ENCODE assay signal across 13 cellular contexts in genomic region chr6:337782-338464, GRCh38. TPM values are rescaled to one million over a fixed set of nuclear protein-coding genes. Genes with fewer than 3 reads are reported as not detected.
A peak's percentile ranks its signal among the peaks of the same experiment; 100 is the strongest.
DNase-seq lines count a peak whose midpoint lies in the region; ATAC-seq and TF ChIP-seq lines count a peak whose summit lies in the region.
"Had no signal": no experiment of that assay in that cellular context is flagged by ENCODE, and none has a peak within 500 bp of the region (broad histone marks: within the 10 kb centered on the region; RNA-seq: fewer than 3 reads in every experiment).

No MANE protein-coding gene starts in this region.

- TF ChIP-seq CTCF in spleen (IDR thresholded peaks at IDR 0.05 in 8 of 11, conservative IDR thresholded peaks at IDR 0.05 in 3 of 11) (no peak), mesothelial cell of epicardium (IDR thresholded peaks at IDR 0.05; ENCODE audit: unreplicated experiment) (no peak)

- H3K9me3 Mint-ChIP-seq in activated CD4-positive, alpha-beta T cell treated with anti-CD3 and anti-CD28 coated beads for 36 hours (ENCODE audit: low read depth), result no peaks in the 10 kb centered on the region
- no peaks in the 10 kb centered on the region for H3K9me3 Mint-ChIP-seq in IgD-negative memory B cell
- no peaks in the 10 kb centered on the region for H3K9me3 Mint-ChIP-seq in activated naive CD8-positive, alpha-beta T cell treated with anti-CD3 and anti-CD28 coated beads, Interleukin-2, amount 10 ng/mL, durations not matched to agents 7 days and 5 days
- peaks cover 9% of the 10 kb centered on the region for H3K9me3 Mint-ChIP-seq in mesothelial cell of epicardium

- peak overlapping the region in 1 of 8 donors; percentile 42 for H3K4me3 ChIP-seq in spleen
- H3K4me3 ChIP-seq: tibial nerve had no signal

- H3K4me1 Mint-ChIP-seq in activated CD4-positive, alpha-beta T cell treated with anti-CD3 and anti-CD28 coated beads for 36 hours, result peaks cover 53% of the 10 kb centered on the region
- peaks cover 63 to 74% (median 64%) of the 10 kb centered on the region in 3 donors for H3K4me1 Mint-ChIP-seq in IgD-negative memory B cell
- H3K4me1 Mint-ChIP-seq in activated naive CD8-positive, alpha-beta T cell treated with anti-CD3 and anti-CD28 coated beads, Interleukin-2, amount 10 ng/mL, durations not matched to agents 7 days and 5 days, result peaks cover 63% of the 10 kb centered on the region
- H3K4me1 Mint-ChIP-seq in mesothelial cell of epicardium, result peaks cover 7% of the 10 kb centered on the region

- H3K4me1 ChIP-seq in spleen, result peaks cover 47 to 97% (median 84%) of the 10 kb centered on the region in 6 donors

- peak overlapping the region in 7 of 8 donors; percentile 36 to 84 (median 72) for H3K27ac ChIP-seq in spleen
- H3K27ac ChIP-seq: RWPE1 had no signal

- H3K36me3 ChIP-seq in spleen, result no peaks in the 10 kb centered on the region
- H3K36me3 ChIP-seq: tibial nerve had no signal

- H3K27me3 ChIP-seq in spleen (replicated peaks in 1 of 7), result no peaks in the 10 kb centered on the region
- H3K27me3 ChIP-seq: tibial nerve had no signal

- DNase-seq in activated CD4-positive, alpha-beta T cell treated with anti-CD3 and anti-CD28 coated beads for 36 hours, result peak; percentile 61
- no peak for DNase-seq in activated CD4-positive, alpha-beta T cell treated with anti-CD3 and anti-CD28 coated beads, Interleukin-2, amount 50 U/mL, for 48 hours
- peak; percentile 49 for DNase-seq in activated naive CD8-positive, alpha-beta T cell treated with anti-CD3 and anti-CD28 coated beads, Interleukin-2, amount 10 ng/mL, durations not matched to agents 7 days and 5 days
- peak; percentile 84 for DNase-seq in spleen
- DNase-seq in mesothelial cell of epicardium (ENCODE audit: low spot score in 2 of 2, unreplicated experiment in 2 of 2), result no peak
- DNase-seq: activated effector memory CD4-positive, alpha-beta T cell treated with Interleukin-2 at 50 U/mL for 16 hours; NCI-H1092; NCI-H446 had no signal

- no peaks in the 10 kb centered on the region for H3K9me3 ChIP-seq in spleen
- H3K9me3 ChIP-seq: tibial nerve had no signal

- H3K27me3 Mint-ChIP-seq in activated CD4-positive, alpha-beta T cell treated with anti-CD3 and anti-CD28 coated beads for 36 hours, result no peaks in the 10 kb centered on the region
- H3K27me3 Mint-ChIP-seq in IgD-negative memory B cell, result no peaks in the 10 kb centered on the region
- H3K27me3 Mint-ChIP-seq in activated naive CD8-positive, alpha-beta T cell treated with anti-CD3 and anti-CD28 coated beads, Interleukin-2, amount 10 ng/mL, durations not matched to agents 7 days and 5 days, result no peaks in the 10 kb centered on the region
- H3K27me3 Mint-ChIP-seq in mesothelial cell of epicardium (ENCODE audit: low read depth), result no peaks in the 10 kb centered on the region

- WGBS in spleen, 5 donors, result 52 to 63% (median 53%) methylated on average over 11 of the region's 11 CpGs

- intact Hi-C loops in activated CD4-positive, alpha-beta T cell treated with anti-CD3 and anti-CD28 coated beads for 36 hours (cut with DNase I, micrococcal nuclease), result loop anchor here in 1 of 2 experiments (2.0 to 5.0 kb wide), 3 partner anchors 46 to 149 kb away; partner anchors contain the start of gene DUSP22
- intact Hi-C loops in spleen (cut with DNase I; ENCODE audit: low total_unique reads), result no loop called here

- peaks cover 9% of the 10 kb centered on the region for H3K36me3 Mint-ChIP-seq in activated CD4-positive, alpha-beta T cell treated with anti-CD3 and anti-CD28 coated beads for 36 hours (ENCODE audit: low read depth)
- peaks cover 1% of the 10 kb centered on the region for H3K36me3 Mint-ChIP-seq in IgD-negative memory B cell
- H3K36me3 Mint-ChIP-seq in activated naive CD8-positive, alpha-beta T cell treated with anti-CD3 and anti-CD28 coated beads, Interleukin-2, amount 10 ng/mL, durations not matched to agents 7 days and 5 days, result peaks cover 6% of the 10 kb centered on the region
- peaks cover 7% of the 10 kb centered on the region for H3K36me3 Mint-ChIP-seq in mesothelial cell of epicardium

- POLR2A ChIA-PET in activated CD4-positive, alpha-beta T cell treated with anti-CD3 and anti-CD28 coated beads for 36 hours (lab: Charles Lee), result no interaction called here
- POLR2A ChIA-PET in activated naive CD8-positive, alpha-beta T cell treated with anti-CD3 and anti-CD28 coated beads, Interleukin-2, amount 10 ng/mL, durations not matched to agents 7 days and 5 days (lab: Charles Lee), result interaction anchor here (0.6 to 7.8 kb wide), 18 partner anchors 9 to 116 kb away, joined by 3 to 94 read pairs (median 3); partner anchors contain the start of genes DUSP22 and IRF4

- peak; percentile 69 for ATAC-seq in activated CD4-positive, alpha-beta T cell treated with anti-CD3 and anti-CD28 coated beads for 36 hours
- peak; percentile 65 for ATAC-seq in activated naive CD8-positive, alpha-beta T cell treated with anti-CD3 and anti-CD28 coated beads, Interleukin-2, amount 10 ng/mL, durations not matched to agents 7 days and 5 days (ENCODE audit: low read depth)
- ATAC-seq in HG02588 (IDR thresholded peaks at IDR 0.05; ENCODE audit: unreplicated experiment), result no peak
- ATAC-seq in GM21529 (IDR thresholded peaks at IDR 0.05; ENCODE audit: unreplicated experiment), result no peak

- peak overlapping the region; percentile 17 for H3K4me3 Mint-ChIP-seq in activated CD4-positive, alpha-beta T cell treated with anti-CD3 and anti-CD28 coated beads for 36 hours
- H3K4me3 Mint-ChIP-seq in IgD-negative memory B cell (peak overlapping the region; percentile 81 to 91 (median 88)), mesothelial cell of epicardium (no peak overlapping the region)
- peak overlapping the region; percentile 91 for H3K4me3 Mint-ChIP-seq in activated naive CD8-positive, alpha-beta T cell treated with anti-CD3 and anti-CD28 coated beads, Interleukin-2, amount 10 ng/mL, durations not matched to agents 7 days and 5 days

- CTCF ChIA-PET in activated CD4-positive, alpha-beta T cell treated with anti-CD3 and anti-CD28 coated beads for 36 hours (lab: Charles Lee), result interaction anchor here (0.5 to 2.0 kb wide), 7 partner anchors 9 to 169 kb away, joined by 3 to 6 read pairs (median 4); partner anchors contain the start of gene IRF4

- TF ChIP-seq POLR2A in spleen (IDR thresholded peaks at IDR 0.05), result no peak

- H3K27ac Mint-ChIP-seq in activated CD4-positive, alpha-beta T cell treated with anti-CD3 and anti-CD28 coated beads for 36 hours, result peak overlapping the region; percentile 56
- H3K27ac Mint-ChIP-seq in IgD-negative memory B cell (peak overlapping the region; percentile 59 to 90 (median 90)), mesothelial cell of epicardium (no peak overlapping the region)
- peak overlapping the region; percentile 87 for H3K27ac Mint-ChIP-seq in activated naive CD8-positive, alpha-beta T cell treated with anti-CD3 and anti-CD28 coated beads, Interleukin-2, amount 10 ng/mL, durations not matched to agents 7 days and 5 days

RNA-seq across cellular contexts. Expression of gene DUSP22, which starts 45.6 kb away (rescaled TPM):
- total RNA-seq in activated CD4-positive, alpha-beta T cell treated with anti-CD3 and anti-CD28 coated beads for 36 hours, result 10 to 100 TPM; 33.2 to 33.7 TPM
- polyA plus RNA-seq in IgD-negative memory B cell (126 TPM), spleen (10 to 100 TPM; 41.2 to 65.7 (median 46.8) TPM)
- 10 to 100 TPM; 49.1 to 50.4 TPM for total RNA-seq in activated naive CD8-positive, alpha-beta T cell treated with anti-CD3 and anti-CD28 coated beads, Interleukin-2, amount 10 ng/mL, durations not matched to agents 7 days and 5 days
- total RNA-seq in spleen (100 to 1,000 TPM in 1 of 7 donors, 10 to 100 TPM in 6; 60.5 to 120 (median 75.5) TPM), mesothelial cell of epicardium (29.9 to 32.0 TPM (median 30.9 TPM) in 3 replicates)

RNA-seq across cellular contexts. Expression of gene IRF4, which starts 53.6 kb away (rescaled TPM):
- total RNA-seq in activated CD4-positive, alpha-beta T cell treated with anti-CD3 and anti-CD28 coated beads for 36 hours, result 100 to 1,000 TPM; 601 to 617 TPM
- 22.9 TPM for polyA plus RNA-seq in IgD-negative memory B cell
- 10 to 100 TPM; 94.2 to 95.1 TPM for total RNA-seq in activated naive CD8-positive, alpha-beta T cell treated with anti-CD3 and anti-CD28 coated beads, Interleukin-2, amount 10 ng/mL, durations not matched to agents 7 days and 5 days
- total RNA-seq in spleen, result 10 to 100 TPM; 39.2 to 91.3 (median 52.0) TPM
- 10 to 100 TPM in 2 of 3 donors, 1 to 10 TPM in 1; 8.7 to 11.9 (median 11.2) TPM for polyA plus RNA-seq in spleen
- total RNA-seq in mesothelial cell of epicardium, result 0.11 TPM in 1 of 3 replicates, not detected in the others

Comparison
In these comparisons a context has a peak if more than half of its experiments do, and no peak if none do; other contexts are left out.
1. DNase-seq: peak in activated CD4-positive, alpha-beta T cell treated with anti-CD3 and anti-CD28 coated beads for 36 hours (single experiment), activated naive CD8-positive, alpha-beta T cell treated with anti-CD3 and anti-CD28 coated beads, Interleukin-2, amount 10 ng/mL, durations not matched to agents 7 days and 5 days (single experiment) and spleen (single experiment); none in activated CD4-positive, alpha-beta T cell treated with anti-CD3 and anti-CD28 coated beads, Interleukin-2, amount 50 U/mL, for 48 hours (0 of 2) and mesothelial cell of epicardium (0 of 2).
2. ATAC-seq: peak in activated CD4-positive, alpha-beta T cell treated with anti-CD3 and anti-CD28 coated beads for 36 hours (single experiment) and activated naive CD8-positive, alpha-beta T cell treated with anti-CD3 and anti-CD28 coated beads, Interleukin-2, amount 10 ng/mL, durations not matched to agents 7 days and 5 days (single experiment); none in HG02588 (single experiment) and GM21529 (single experiment).
3. RNA of gene IRF4, which starts 53.6 kb away (total RNA-seq): 601 to 617 TPM in activated CD4-positive, alpha-beta T cell treated with anti-CD3 and anti-CD28 coated beads for 36 hours, 94.2 to 95.1 TPM in activated naive CD8-positive, alpha-beta T cell treated with anti-CD3 and anti-CD28 coated beads, Interleukin-2, amount 10 ng/mL, durations not matched to agents 7 days and 5 days and 39.2 to 91.3 TPM in spleen; 0.11 TPM in mesothelial cell of epicardium; every median in the first group is over 10 times any median in the second.